In the genomic region with DNA sequence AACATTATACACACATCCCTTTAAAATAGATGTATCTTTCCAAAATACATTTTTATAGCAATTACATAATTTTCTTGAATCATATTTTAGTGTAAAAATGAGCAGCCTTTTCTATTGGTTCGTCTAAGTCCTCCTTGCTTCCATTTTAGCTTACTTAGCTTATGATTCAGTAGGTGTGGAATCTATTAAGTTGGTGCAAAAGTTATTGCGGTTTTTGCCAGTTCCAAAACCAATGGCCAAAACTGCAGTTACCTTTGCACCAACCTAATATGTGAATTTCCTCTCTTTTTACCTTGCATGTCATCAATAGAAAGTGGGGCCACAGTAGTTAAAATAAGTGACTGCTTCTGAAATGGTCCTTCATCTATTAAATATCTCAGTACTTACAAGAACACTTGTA, we compare ENCODE assay signal across 31 cellular contexts.
DNase-seq lines count a peak whose midpoint lies in the region; ATAC-seq, FAIRE-seq and TF ChIP-seq lines count a peak whose summit lies in the region.
"Had no signal": no experiment of that assay in that cellular context is flagged by ENCODE, and none has a peak within 500 bp of the region (broad histone marks: within the 10 kb centered on the region; RNA-seq: fewer than 3 reads in every experiment).

No MANE protein-coding gene starts in this region.

- FAIRE-seq in HepG2 (lab: Jason Lieb, UNC) = no peak
- FAIRE-seq: A204.1, A549, D721Med had no signal

- H3K4me3 ChIP-seq in HepG2 (replicated peaks in 1 of 3; ENCODE audit: insufficient read depth in 1 of 3, low read depth in 2 of 3, low read length in 3 of 3) (no peak overlapping the region), right lobe of liver (no peak overlapping the region)
- H3K4me3 ChIP-seq: A549; BLaER1; BLaER1 treated with 17β-estradiol and CSF1 and Interleukin-3, amounts not matched to agents 10 nM and 100 nM had no signal

- TF ChIP-seq CTCF in HepG2 (CRISPR knock-in tag; IDR thresholded peaks at IDR 0.05) (no peak), right lobe of liver (IDR thresholded peaks at IDR 0.05) (no peak)

- H3K9me3 ChIP-seq in HepG2 (ENCODE audit: low read length) (no peaks in the 10 kb centered on the region), right lobe of liver (no peaks in the 10 kb centered on the region)
- H3K9me3 ChIP-seq: A549, BE2C, BLaER1, Caco-2 had no signal

- ATAC-seq in HepG2 (no peak), right lobe of liver (no peak)
- ATAC-seq: A549; CD8-positive, alpha-beta T cell had no signal

- CTCF ChIA-PET in HepG2 (lab: Yijun Ruan, JAX; ENCODE audit: low intra/inter-chr PET ratio, low total read pairs) (no interaction called here), HEK293T (lab: Yijun Ruan, JAX) (no interaction called here)

- no peak overlapping the region for H2AFZ ChIP-seq in HepG2 (ENCODE audit: low read length)

- BruUV-seq in HepG2 (replicated peaks; lab: Mats Ljungman, UMichigan) = no TSS peak

- 0 out of 5 replicates have a peak, but pooled peaks cover 0 to 1% of the 10 kb centered on the region in 2 experiments for H3K27me3 ChIP-seq in HepG2 (ENCODE audit: control insufficient read depth in 1 of 2, insufficient read depth in 2 of 2, low read length in 2 of 2)
- H3K27me3 ChIP-seq in right lobe of liver = no peaks in the 10 kb centered on the region
- H3K27me3 ChIP-seq: BE2C; BLaER1; BLaER1 treated with 17β-estradiol and CSF1 and Interleukin-3, amounts not matched to agents 10 nM and 100 nM had no signal

- DNase-seq in HepG2 (ENCODE audit: low spot score) (no peak), right lobe of liver (no peak), HEK293T (ENCODE audit: extremely low spot score) (no peak)
- DNase-seq in stimulated activated naive CD4-positive, alpha-beta T cell (lab: John Stamatoyannopoulos, UW) = no peak
- DNase-seq: 8988T; ACHN; AML-193; BE2C; C1 segment of cervical spinal cord; Caco-2; Calu3; CD4-positive, alpha-beta memory T cell; CD4-positive, alpha-beta T cell; CD4-positive, CD25-positive, alpha-beta regulatory T cell; CD8-positive, alpha-beta memory T cell; CD8-positive, alpha-beta T cell; COR-L47; DMS 273 treated with DMSO at 0.1 percent for 48 hours; DMS153; DMS53; DMS79; DMS79 treated with DMSO at 0.1 percent for 48 hours; DND-41; EL had no signal

- no peak overlapping the region for H3K9ac ChIP-seq in HepG2 (ENCODE audit: insufficient read depth, low read depth, low read length)
- H3K9ac ChIP-seq: BLaER1; BLaER1 treated with 17β-estradiol and CSF1 and Interleukin-3, amounts not matched to agents 10 nM and 100 nM had no signal

- no peaks in the 10 kb centered on the region for H3K36me3 ChIP-seq in HepG2 (replicated peaks in 1 of 2; ENCODE audit: control insufficient read depth in 1 of 2, insufficient read depth in 2 of 2, low read length in 2 of 2)
- no peaks in the 10 kb centered on the region for H3K36me3 ChIP-seq in right lobe of liver
- H3K36me3 ChIP-seq: BE2C; BLaER1; BLaER1 treated with 17β-estradiol and CSF1 and Interleukin-3, amounts not matched to agents 10 nM and 100 nM had no signal

- H3K27ac ChIP-seq in HepG2 (ENCODE audit: extremely low read length, insufficient read depth, low read length) = no peak overlapping the region
- H3K27ac ChIP-seq in right lobe of liver = no peak overlapping the region
- H3K27ac ChIP-seq: 22Rv1; A549; BLaER1; BLaER1 treated with 17β-estradiol and CSF1 and Interleukin-3, amounts not matched to agents 10 nM and 100 nM; C4-2B had no signal

- POLR2A ChIA-PET in HepG2 (lab: Yijun Ruan, JAX) (no interaction called here), HEK293T (lab: Yijun Ruan, JAX) (no interaction called here)

- in situ Hi-C loops in HepG2 (cut with HindIII; ENCODE audit: extremely low pct_ligation_motif_present, low pct_unique_long_range_greater_than_20kb) = no loop called here

- intact Hi-C loops in HepG2 (cut with micrococcal nuclease; ENCODE audit: unreplicated experiment) = no loop called here
- intact Hi-C loops in right lobe of liver (cut with DNase I) = no loop called here

- H3K4me2 ChIP-seq in HepG2 (ENCODE audit: low read depth, low read length) = no peak overlapping the region
- H3K4me2 ChIP-seq: A549; BLaER1; BLaER1 treated with 17β-estradiol and CSF1 and Interleukin-3, amounts not matched to agents 10 nM and 100 nM had no signal

- no peaks in the 10 kb centered on the region for H3K79me2 ChIP-seq in HepG2 (ENCODE audit: insufficient read depth, low read length)

- WGBS in HepG2 (ENCODE audit: low lambda C conversion rate) = 3% methylated on average over 2 of the region's 2 CpGs
- 35% methylated on average over 2 of the region's 2 CpGs for WGBS in right lobe of liver (ENCODE audit: insufficient coverage, low coverage, low lambda C conversion rate, missing lambda C conversion rate)

- TF ChIP-seq EP300 in HepG2 (IDR thresholded peaks at IDR 0.05; ENCODE audit: low read depth in 2 of 2, low read length in 2 of 2) (no peak), HepG2 (CRISPR knock-in tag; IDR thresholded peaks at IDR 0.05; ENCODE audit: borderline replicate concordance) (no peak)

- TF ChIP-seq POLR2A in HepG2 (IDR thresholded peaks at IDR 0.05; ENCODE audit: insufficient read depth in 1 of 2, low read depth in 2 of 2, low read length in 2 of 2) = no peak
- no peak for TF ChIP-seq POLR2A in right lobe of liver (IDR thresholded peaks at IDR 0.05)

- H3K4me1 ChIP-seq in HepG2 (ENCODE audit: insufficient read depth, low read length) (no peaks in the 10 kb centered on the region), right lobe of liver (no peaks in the 10 kb centered on the region)
- H3K4me1 ChIP-seq: A549; BE2C; BLaER1; BLaER1 treated with 17β-estradiol and CSF1 and Interleukin-3, amounts not matched to agents 10 nM and 100 nM; Caco-2 had no signal

- no peak for TF ChIP-seq RAD21 in HepG2 (CRISPR knock-in tag; IDR thresholded peaks at IDR 0.05)

- H4K20me1 ChIP-seq in HepG2 (ENCODE audit: insufficient read depth, low read length) = no peaks in the 10 kb centered on the region
- H4K20me1 ChIP-seq: BLaER1; BLaER1 treated with 17β-estradiol and CSF1 and Interleukin-3, amounts not matched to agents 10 nM and 100 nM had no signal

TF ChIP-seq in HepG2, 621 proteins besides CTCF, POLR2A, EP300 and RAD21 (continues in another document):
- no peak for TF ChIP-seq ZNF205 (CRISPR knock-in tag; IDR thresholded peaks at IDR 0.05)

TF ChIP-seq in HEK293T, 16 proteins besides CTCF, POLR2A, EP300 and RAD21:
- TF ChIP-seq, protein P1, sequence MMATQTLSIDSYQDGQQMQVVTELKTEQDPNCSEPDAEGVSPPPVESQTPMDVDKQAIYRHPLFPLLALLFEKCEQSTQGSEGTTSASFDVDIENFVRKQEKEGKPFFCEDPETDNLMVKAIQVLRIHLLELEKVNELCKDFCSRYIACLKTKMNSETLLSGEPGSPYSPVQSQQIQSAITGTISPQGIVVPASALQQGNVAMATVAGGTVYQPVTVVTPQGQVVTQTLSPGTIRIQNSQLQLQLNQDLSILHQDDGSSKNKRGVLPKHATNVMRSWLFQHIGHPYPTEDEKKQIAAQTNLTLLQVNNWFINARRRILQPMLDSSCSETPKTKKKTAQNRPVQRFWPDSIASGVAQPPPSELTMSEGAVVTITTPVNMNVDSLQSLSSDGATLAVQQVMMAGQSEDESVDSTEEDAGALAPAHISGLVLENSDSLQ (IDR thresholded peaks at IDR 0.05) = no peak
- peak; percentile 86 for TF ChIP-seq ELF4 (IDR thresholded peaks at IDR 0.05)
